In the genomic region with DNA sequence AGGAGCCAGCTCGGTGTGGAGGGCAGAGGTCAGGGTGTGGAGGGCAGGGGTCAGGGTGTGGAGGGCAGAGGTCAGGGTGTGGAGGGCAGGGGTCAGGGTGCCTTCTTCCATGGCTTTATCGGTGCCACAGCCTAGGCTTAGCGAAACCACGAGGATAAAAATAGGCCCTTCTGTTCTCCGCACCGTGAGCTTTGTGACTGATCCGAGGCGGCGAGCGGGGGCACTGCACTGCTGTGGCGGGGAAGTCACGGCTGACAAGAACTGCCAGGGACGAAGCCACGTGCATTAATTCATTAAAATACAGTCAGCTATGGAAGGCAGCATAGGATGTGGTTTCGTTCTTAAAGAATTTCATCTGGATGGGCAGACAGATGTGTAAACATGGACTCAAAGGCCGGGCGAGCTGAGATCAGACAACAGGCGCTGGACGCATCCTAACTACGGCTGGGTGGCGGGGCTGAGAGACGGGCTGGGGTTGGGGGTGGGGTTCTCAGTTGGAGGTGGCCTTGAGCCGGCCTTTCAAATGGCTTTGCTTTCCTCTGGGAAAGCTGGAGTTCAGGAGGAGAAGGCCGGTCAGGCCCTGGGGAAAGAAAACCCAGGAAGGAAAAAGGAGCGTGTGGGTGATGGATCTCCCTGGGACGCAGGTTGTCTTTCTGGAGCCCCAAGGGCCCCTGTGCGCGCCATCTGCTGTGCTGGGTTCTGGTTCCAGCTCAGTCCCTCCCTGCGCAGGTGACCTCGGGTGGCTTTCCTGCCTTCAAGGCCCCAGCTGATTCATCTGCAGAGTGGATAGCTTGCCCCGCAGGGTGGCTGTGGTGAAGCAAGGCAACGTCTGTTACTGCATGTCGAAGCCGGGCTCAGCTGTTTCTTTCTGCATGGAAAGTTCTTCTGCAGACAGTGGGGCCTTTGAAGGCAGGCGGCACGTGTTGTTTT, we compare ENCODE assay signal across 1 cellular context.
TF ChIP-seq lines count a peak whose summit lies in the region.

No MANE protein-coding gene starts in this region.

TF ChIP-seq in HepG2, 621 proteins besides CTCF, POLR2A, EP300 and RAD21 (continued from another document and continues in another):
- TF ChIP-seq, protein P1, sequence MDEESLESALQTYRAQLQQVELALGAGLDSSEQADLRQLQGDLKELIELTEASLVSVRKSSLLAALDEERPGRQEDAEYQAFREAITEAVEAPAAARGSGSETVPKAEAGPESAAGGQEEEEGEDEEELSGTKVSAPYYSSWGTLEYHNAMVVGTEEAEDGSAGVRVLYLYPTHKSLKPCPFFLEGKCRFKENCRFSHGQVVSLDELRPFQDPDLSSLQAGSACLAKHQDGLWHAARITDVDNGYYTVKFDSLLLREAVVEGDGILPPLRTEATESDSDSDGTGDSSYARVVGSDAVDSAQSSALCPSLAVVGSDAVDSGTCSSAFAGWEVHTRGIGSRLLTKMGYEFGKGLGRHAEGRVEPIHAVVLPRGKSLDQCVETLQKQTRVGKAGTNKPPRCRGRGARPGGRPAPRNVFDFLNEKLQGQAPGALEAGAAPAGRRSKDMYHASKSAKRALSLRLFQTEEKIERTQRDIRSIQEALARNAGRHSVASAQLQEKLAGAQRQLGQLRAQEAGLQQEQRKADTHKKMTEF (CRISPR knock-in tag; IDR thresholded peaks at IDR 0.05) = peak; percentile 62
- 0 out of 2 replicates have a peak, but pooled peaks have one; percentile 12 for TF ChIP-seq ZNF263 (CRISPR knock-in tag; IDR thresholded peaks at IDR 0.05)
- TF ChIP-seq FLYWCH1 (CRISPR knock-in tag; IDR thresholded peaks at IDR 0.05) = no peak
- no peak for TF ChIP-seq ZNF562 (CRISPR knock-in tag; IDR thresholded peaks at IDR 0.05; ENCODE audit: borderline replicate concordance)
- peak; percentile 65; the same call in 1 of the 2 replicates for TF ChIP-seq ZNF230 (CRISPR knock-in tag; IDR thresholded peaks at IDR 0.05)
- peak; percentile 82 for TF ChIP-seq ZNF414 (CRISPR knock-in tag; IDR thresholded peaks at IDR 0.05)
- no peak for TF ChIP-seq ZNF710 (CRISPR knock-in tag; IDR thresholded peaks at IDR 0.05; ENCODE audit: borderline replicate concordance)
- TF ChIP-seq ZBTB7A (CRISPR knock-in tag; IDR thresholded peaks at IDR 0.05) = 0 out of 2 replicates have a peak, but pooled peaks have one; percentile 20
- no peak for TF ChIP-seq ZNF256 (CRISPR knock-in tag; conservative IDR thresholded peaks at IDR 0.05)
- 0 out of 2 replicates have a peak, but pooled peaks have one; percentile 33 for TF ChIP-seq HOXA9 (CRISPR knock-in tag; IDR thresholded peaks at IDR 0.05; ENCODE audit: borderline replicate concordance)
- peak; percentile 41; the same call in 1 of the 2 replicates for TF ChIP-seq ZFP1 (CRISPR knock-in tag; IDR thresholded peaks at IDR 0.05)
- TF ChIP-seq, protein P2, sequence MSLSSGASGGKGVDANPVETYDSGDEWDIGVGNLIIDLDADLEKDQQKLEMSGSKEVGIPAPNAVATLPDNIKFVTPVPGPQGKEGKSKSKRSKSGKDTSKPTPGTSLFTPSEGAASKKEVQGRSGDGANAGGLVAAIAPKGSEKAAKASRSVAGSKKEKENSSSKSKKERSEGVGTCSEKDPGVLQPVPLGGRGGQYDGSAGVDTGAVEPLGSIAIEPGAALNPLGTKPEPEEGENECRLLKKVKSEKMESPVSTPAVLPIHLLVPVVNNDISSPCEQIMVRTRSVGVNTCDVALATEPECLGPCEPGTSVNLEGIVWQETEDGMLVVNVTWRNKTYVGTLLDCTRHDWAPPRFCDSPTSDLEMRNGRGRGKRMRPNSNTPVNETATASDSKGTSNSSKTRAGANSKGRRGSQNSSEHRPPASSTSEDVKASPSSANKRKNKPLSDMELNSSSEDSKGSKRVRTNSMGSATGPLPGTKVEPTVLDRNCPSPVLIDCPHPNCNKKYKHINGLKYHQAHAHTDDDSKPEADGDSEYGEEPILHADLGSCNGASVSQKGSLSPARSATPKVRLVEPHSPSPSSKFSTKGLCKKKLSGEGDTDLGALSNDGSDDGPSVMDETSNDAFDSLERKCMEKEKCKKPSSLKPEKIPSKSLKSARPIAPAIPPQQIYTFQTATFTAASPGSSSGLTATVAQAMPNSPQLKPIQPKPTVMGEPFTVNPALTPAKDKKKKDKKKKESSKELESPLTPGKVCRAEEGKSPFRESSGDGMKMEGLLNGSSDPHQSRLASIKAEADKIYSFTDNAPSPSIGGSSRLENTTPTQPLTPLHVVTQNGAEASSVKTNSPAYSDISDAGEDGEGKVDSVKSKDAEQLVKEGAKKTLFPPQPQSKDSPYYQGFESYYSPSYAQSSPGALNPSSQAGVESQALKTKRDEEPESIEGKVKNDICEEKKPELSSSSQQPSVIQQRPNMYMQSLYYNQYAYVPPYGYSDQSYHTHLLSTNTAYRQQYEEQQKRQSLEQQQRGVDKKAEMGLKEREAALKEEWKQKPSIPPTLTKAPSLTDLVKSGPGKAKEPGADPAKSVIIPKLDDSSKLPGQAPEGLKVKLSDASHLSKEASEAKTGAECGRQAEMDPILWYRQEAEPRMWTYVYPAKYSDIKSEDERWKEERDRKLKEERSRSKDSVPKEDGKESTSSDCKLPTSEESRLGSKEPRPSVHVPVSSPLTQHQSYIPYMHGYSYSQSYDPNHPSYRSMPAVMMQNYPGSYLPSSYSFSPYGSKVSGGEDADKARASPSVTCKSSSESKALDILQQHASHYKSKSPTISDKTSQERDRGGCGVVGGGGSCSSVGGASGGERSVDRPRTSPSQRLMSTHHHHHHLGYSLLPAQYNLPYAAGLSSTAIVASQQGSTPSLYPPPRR (CRISPR knock-in tag; IDR thresholded peaks at IDR 0.05; ENCODE audit: borderline replicate concordance) = peak; percentile 42; the same call in 1 of the 2 replicates
- peak; percentile 83 for TF ChIP-seq FOXA3 (CRISPR knock-in tag; IDR thresholded peaks at IDR 0.05)
- peak; percentile 65 for TF ChIP-seq FOSL2 (CRISPR knock-in tag; IDR thresholded peaks at IDR 0.05)
- peak; percentile 53 for TF ChIP-seq ZFY (CRISPR knock-in tag; IDR thresholded peaks at IDR 0.05)
- peak; percentile 62; the same call in 1 of the 2 replicates for TF ChIP-seq ZSCAN21 (CRISPR knock-in tag; IDR thresholded peaks at IDR 0.05; ENCODE audit: borderline replicate concordance)
- TF ChIP-seq, protein P3, sequence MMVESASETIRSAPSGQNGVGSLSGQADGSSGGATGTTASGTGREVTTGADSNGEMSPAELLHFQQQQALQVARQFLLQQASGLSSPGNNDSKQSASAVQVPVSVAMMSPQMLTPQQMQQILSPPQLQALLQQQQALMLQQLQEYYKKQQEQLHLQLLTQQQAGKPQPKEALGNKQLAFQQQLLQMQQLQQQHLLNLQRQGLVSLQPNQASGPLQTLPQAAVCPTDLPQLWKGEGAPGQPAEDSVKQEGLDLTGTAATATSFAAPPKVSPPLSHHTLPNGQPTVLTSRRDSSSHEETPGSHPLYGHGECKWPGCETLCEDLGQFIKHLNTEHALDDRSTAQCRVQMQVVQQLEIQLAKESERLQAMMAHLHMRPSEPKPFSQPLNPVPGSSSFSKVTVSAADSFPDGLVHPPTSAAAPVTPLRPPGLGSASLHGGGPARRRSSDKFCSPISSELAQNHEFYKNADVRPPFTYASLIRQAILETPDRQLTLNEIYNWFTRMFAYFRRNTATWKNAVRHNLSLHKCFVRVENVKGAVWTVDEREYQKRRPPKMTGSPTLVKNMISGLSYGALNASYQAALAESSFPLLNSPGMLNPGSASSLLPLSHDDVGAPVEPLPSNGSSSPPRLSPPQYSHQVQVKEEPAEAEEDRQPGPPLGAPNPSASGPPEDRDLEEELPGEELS (CRISPR knock-in tag; IDR thresholded peaks at IDR 0.05) = peak; percentile 41; the same call in 1 of the 2 replicates
- TF ChIP-seq ZNF790 (CRISPR knock-in tag; IDR thresholded peaks at IDR 0.05; ENCODE audit: borderline replicate concordance) = 0 out of 2 replicates have a peak, but pooled peaks have one; percentile 67
- 0 out of 2 replicates have a peak, but pooled peaks have one; percentile 21 for TF ChIP-seq ZNF772 (CRISPR knock-in tag; IDR thresholded peaks at IDR 0.05)
- peak; percentile 34; the same call in 1 of the 2 replicates for TF ChIP-seq YEATS4 (CRISPR knock-in tag; IDR thresholded peaks at IDR 0.05; ENCODE audit: borderline replicate concordance)
- TF ChIP-seq, protein P4, sequence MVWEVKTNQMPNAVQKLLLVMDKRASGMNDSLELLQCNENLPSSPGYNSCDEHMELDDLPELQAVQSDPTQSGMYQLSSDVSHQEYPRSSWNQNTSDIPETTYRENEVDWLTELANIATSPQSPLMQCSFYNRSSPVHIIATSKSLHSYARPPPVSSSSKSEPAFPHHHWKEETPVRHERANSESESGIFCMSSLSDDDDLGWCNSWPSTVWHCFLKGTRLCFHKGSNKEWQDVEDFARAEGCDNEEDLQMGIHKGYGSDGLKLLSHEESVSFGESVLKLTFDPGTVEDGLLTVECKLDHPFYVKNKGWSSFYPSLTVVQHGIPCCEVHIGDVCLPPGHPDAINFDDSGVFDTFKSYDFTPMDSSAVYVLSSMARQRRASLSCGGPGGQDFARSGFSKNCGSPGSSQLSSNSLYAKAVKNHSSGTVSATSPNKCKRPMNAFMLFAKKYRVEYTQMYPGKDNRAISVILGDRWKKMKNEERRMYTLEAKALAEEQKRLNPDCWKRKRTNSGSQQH (CRISPR knock-in tag; IDR thresholded peaks at IDR 0.05; ENCODE audit: low read depth) = peak; percentile 39; the same call in 1 of the 2 replicates
- TF ChIP-seq RFX5 (IDR thresholded peaks at IDR 0.05; ENCODE audit: low read depth, low read length) = 0 out of 2 replicates have a peak, but pooled peaks have one; percentile 12
- TF ChIP-seq MAFG (CRISPR knock-in tag; IDR thresholded peaks at IDR 0.05) = 0 out of 2 replicates have a peak, but pooled peaks have one; percentile 17
- TF ChIP-seq HNRNPUL1 (IDR thresholded peaks at IDR 0.05; ENCODE audit: low read depth, low read length) = no peak
- peak; percentile 51; the same call in 1 of the 2 replicates for TF ChIP-seq ZNF792 (CRISPR knock-in tag; IDR thresholded peaks at IDR 0.05)
- TF ChIP-seq TBL1XR1 (IDR thresholded peaks at IDR 0.05; ENCODE audit: borderline replicate concordance, low read length, partially characterized antibody) = peak; percentile 8
- TF ChIP-seq, protein P5, sequence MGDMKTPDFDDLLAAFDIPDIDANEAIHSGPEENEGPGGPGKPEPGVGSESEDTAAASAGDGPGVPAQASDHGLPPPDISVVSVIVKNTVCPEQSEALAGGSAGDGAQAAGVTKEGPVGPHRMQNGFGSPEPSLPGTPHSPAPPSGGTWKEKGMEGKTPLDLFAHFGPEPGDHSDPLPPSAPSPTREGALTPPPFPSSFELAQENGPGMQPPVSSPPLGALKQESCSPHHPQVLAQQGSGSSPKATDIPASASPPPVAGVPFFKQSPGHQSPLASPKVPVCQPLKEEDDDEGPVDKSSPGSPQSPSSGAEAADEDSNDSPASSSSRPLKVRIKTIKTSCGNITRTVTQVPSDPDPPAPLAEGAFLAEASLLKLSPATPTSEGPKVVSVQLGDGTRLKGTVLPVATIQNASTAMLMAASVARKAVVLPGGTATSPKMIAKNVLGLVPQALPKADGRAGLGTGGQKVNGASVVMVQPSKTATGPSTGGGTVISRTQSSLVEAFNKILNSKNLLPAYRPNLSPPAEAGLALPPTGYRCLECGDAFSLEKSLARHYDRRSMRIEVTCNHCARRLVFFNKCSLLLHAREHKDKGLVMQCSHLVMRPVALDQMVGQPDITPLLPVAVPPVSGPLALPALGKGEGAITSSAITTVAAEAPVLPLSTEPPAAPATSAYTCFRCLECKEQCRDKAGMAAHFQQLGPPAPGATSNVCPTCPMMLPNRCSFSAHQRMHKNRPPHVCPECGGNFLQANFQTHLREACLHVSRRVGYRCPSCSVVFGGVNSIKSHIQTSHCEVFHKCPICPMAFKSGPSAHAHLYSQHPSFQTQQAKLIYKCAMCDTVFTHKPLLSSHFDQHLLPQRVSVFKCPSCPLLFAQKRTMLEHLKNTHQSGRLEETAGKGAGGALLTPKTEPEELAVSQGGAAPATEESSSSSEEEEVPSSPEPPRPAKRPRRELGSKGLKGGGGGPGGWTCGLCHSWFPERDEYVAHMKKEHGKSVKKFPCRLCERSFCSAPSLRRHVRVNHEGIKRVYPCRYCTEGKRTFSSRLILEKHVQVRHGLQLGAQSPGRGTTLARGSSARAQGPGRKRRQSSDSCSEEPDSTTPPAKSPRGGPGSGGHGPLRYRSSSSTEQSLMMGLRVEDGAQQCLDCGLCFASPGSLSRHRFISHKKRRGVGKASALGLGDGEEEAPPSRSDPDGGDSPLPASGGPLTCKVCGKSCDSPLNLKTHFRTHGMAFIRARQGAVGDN (CRISPR knock-in tag; IDR thresholded peaks at IDR 0.05) = peak; percentile 89
- peak; percentile 97 for TF ChIP-seq NR2F6 (IDR thresholded peaks at IDR 0.05)
- TF ChIP-seq NR2F6 (CRISPR knock-in tag; IDR thresholded peaks at IDR 0.05) = peak; percentile 87
- TF ChIP-seq ZBTB37 (CRISPR knock-in tag; IDR thresholded peaks at IDR 0.05) = peak; percentile 43; the same call in 1 of the 2 replicates
- no peak for TF ChIP-seq MZF1 (CRISPR knock-in tag; IDR thresholded peaks at IDR 0.05; ENCODE audit: borderline replicate concordance)
- peak; percentile 83 for TF ChIP-seq SALL1 (CRISPR knock-in tag; IDR thresholded peaks at IDR 0.05)
